ENCODE assay signal across 14 cellular contexts in genomic region chr2:132676999-132677398, GRCh38. TPM values are rescaled to one million over a fixed set of nuclear protein-coding genes. Genes with fewer than 3 reads are reported as not detected.
DNase-seq lines count a peak whose midpoint lies in the region; ATAC-seq and TF ChIP-seq lines count a peak whose summit lies in the region.
"Had no signal": no experiment of that assay in that cellular context is flagged by ENCODE, and none has a peak within 500 bp of the region (broad histone marks: within the 10 kb centered on the region; RNA-seq: fewer than 3 reads in every experiment).

No MANE protein-coding gene starts in this region.

- DNase-seq in DND-41 = no peak
- no peak for DNase-seq in SK-N-MC (ENCODE audit: low read depth, low spot score)
- DNase-seq in hepatocyte (ENCODE audit: low spot score) = no peak
- no peak for DNase-seq in activated gamma-delta T cell treated with Interleukin-2 at 50 U/mL for 16 hours
- DNase-seq in NCI-H2029 treated with DMSO at 0.1 percent for 48 hours (lab: John Stamatoyannopoulos, UW) = no peak
- DNase-seq: activated CD8-positive, alpha-beta memory T cell treated with anti-CD3 and anti-CD28 coated beads, Interleukin-2, amount 50 U/mL, for 48 hours; activated naive CD8-positive, alpha-beta T cell treated with anti-CD3 and anti-CD28 coated beads, Interleukin-2, amount 10 ng/mL, durations not matched to agents 7 days and 5 days; CD4-positive, alpha-beta T cell; esophagus squamous epithelium; NCI-H524 treated with DMSO at 0.1 percent for 48 hours had no signal

- H3K9ac ChIP-seq in DND-41 (ENCODE audit: low read depth, low read length) (no peak overlapping the region), SK-N-MC (ENCODE audit: insufficient read length) (no peak overlapping the region)

- TF ChIP-seq CTCF in DND-41 (IDR thresholded peaks at IDR 0.05; ENCODE audit: borderline replicate concordance, extremely low read depth, low read length, poor library complexity, severe bottlenecking) (peak; percentile 6), hepatocyte (IDR thresholded peaks at IDR 0.05; ENCODE audit: poor library complexity) (peak; percentile 35)

- H3K79me2 ChIP-seq in DND-41 (ENCODE audit: insufficient read depth, low read length) (no peaks in the 10 kb centered on the region), hepatocyte (no peaks in the 10 kb centered on the region)

- H3K27ac ChIP-seq in DND-41 (ENCODE audit: low read length) = no peak overlapping the region
- peak overlapping the region; percentile 51; the same call in 1 of the 2 replicates for H3K27ac ChIP-seq in SK-N-MC
- no peak overlapping the region for H3K27ac ChIP-seq in hepatocyte
- H3K27ac ChIP-seq: esophagus squamous epithelium had no signal

- peak; percentile 30 for TF ChIP-seq RAD21 in Ishikawa (IDR thresholded peaks at IDR 0.05; ENCODE audit: low read depth)

- no peak overlapping the region for H3K4me2 ChIP-seq in DND-41 (ENCODE audit: insufficient read depth, low read length)
- H3K4me2 ChIP-seq in hepatocyte = no peak overlapping the region

- H3K4me3 ChIP-seq in DND-41 (ENCODE audit: low read depth in 1 of 2, low read length in 2 of 2) (no peak overlapping the region), SK-N-MC (no peak overlapping the region), hepatocyte (no peak overlapping the region)
- H3K4me3 ChIP-seq: esophagus squamous epithelium, smooth muscle cell had no signal

- H2AFZ ChIP-seq in DND-41 (ENCODE audit: low read depth, low read length) (no peak overlapping the region), hepatocyte (no peak overlapping the region)

- H3K36me3 ChIP-seq in DND-41 (ENCODE audit: insufficient read depth, low read length) = no peaks in the 10 kb centered on the region
- H3K36me3 ChIP-seq in SK-N-MC (ENCODE audit: insufficient read depth, low read length) = no peaks in the 10 kb centered on the region
- no peaks in the 10 kb centered on the region for H3K36me3 ChIP-seq in hepatocyte (replicated peaks; ENCODE audit: insufficient read depth, low read depth)
- H3K36me3 ChIP-seq: esophagus squamous epithelium had no signal

- no peak for TF ChIP-seq EP300 in Ishikawa (IDR thresholded peaks at IDR 0.05; ENCODE audit: borderline replicate concordance)

- no peaks in the 10 kb centered on the region for H3K4me1 ChIP-seq in DND-41 (ENCODE audit: insufficient read depth, low read length)
- no peaks in the 10 kb centered on the region for H3K4me1 ChIP-seq in hepatocyte (ENCODE audit: insufficient read depth)
- H3K4me1 ChIP-seq: esophagus squamous epithelium had no signal

- H3K9me2 ChIP-seq in hepatocyte (replicated peaks; ENCODE audit: insufficient read depth) = no peaks in the 10 kb centered on the region

- H3K9me3 ChIP-seq in DND-41 (ENCODE audit: insufficient read depth, low read length, severe bottlenecking) (no peaks in the 10 kb centered on the region), SK-N-MC (ENCODE audit: low read depth, low read length) (no peaks in the 10 kb centered on the region), hepatocyte (ENCODE audit: low read depth) (no peaks in the 10 kb centered on the region)
- H3K9me3 ChIP-seq: esophagus squamous epithelium had no signal

- 92% methylated on average over 2 of the region's 2 CpGs for WGBS in hepatocyte (ENCODE audit: low lambda C conversion rate, missing lambda C conversion rate)

- ATAC-seq in DND-41 (ENCODE audit: insufficient read depth, low read depth) (no peak), HG03378 (IDR thresholded peaks at IDR 0.05; ENCODE audit: unreplicated experiment) (no peak)
- ATAC-seq: activated CD4-positive, CD25-positive, alpha-beta regulatory T cell treated with anti-CD3 and anti-CD28 coated beads, Interleukin-2, amount 50 U/mL, for 24 hours had no signal

- H4K20me1 ChIP-seq in DND-41 (ENCODE audit: insufficient read depth, low read length) (no peaks in the 10 kb centered on the region), hepatocyte (ENCODE audit: insufficient read depth, poor library complexity, severe bottlenecking) (no peaks in the 10 kb centered on the region)

- H3K27me3 ChIP-seq in DND-41 (ENCODE audit: insufficient read depth, low read length, poor library complexity) = no peaks in the 10 kb centered on the region
- peaks cover 2% of the 10 kb centered on the region for H3K27me3 ChIP-seq in hepatocyte
- H3K27me3 ChIP-seq: esophagus squamous epithelium had no signal

TF ChIP-seq in Ishikawa, 13 proteins besides CTCF, POLR2A, EP300 and RAD21:
- no peak for TF ChIP-seq NFIC (IDR thresholded peaks at IDR 0.05)
- no peak for TF ChIP-seq CREB1 (IDR thresholded peaks at IDR 0.05; ENCODE audit: low read depth)
- no peak for TF ChIP-seq EGR1 (IDR thresholded peaks at IDR 0.05)
- TF ChIP-seq MAX (IDR thresholded peaks at IDR 0.05) = no peak
- TF ChIP-seq TAF1 (IDR thresholded peaks at IDR 0.05; ENCODE audit: low read depth) = no peak
- no peak for TF ChIP-seq USF1 (IDR thresholded peaks at IDR 0.05)
- TF ChIP-seq TCF12 (IDR thresholded peaks at IDR 0.05; ENCODE audit: low read depth) = no peak
- no peak for TF ChIP-seq CEBPB (IDR thresholded peaks at IDR 0.05)
- TF ChIP-seq FOXM1 (IDR thresholded peaks at IDR 0.05; ENCODE audit: borderline replicate concordance, low read depth) = no peak
- no peak for TF ChIP-seq ZBTB7A (IDR thresholded peaks at IDR 0.05; ENCODE audit: low read depth)
- TF ChIP-seq YY1 (IDR thresholded peaks at IDR 0.05; ENCODE audit: low read depth) = no peak
- no peak for TF ChIP-seq REST (IDR thresholded peaks at IDR 0.05; ENCODE audit: low read depth)
- TF ChIP-seq TEAD4 (IDR thresholded peaks at IDR 0.05) = no peak

RNA-seq across cellular contexts. Expression of gene LYPD1, which starts 7.0 kb away (rescaled TPM):
- total RNA-seq in hepatocyte = 23.1 and 25.1 TPM in 2 replicates
- 17.4 and 20.2 TPM in 2 replicates for polyA plus RNA-seq in hepatocyte
- total RNA-seq: activated naive CD8-positive, alpha-beta T cell treated with anti-CD3 and anti-CD28 coated beads, Interleukin-2, amount 10 ng/mL, durations not matched to agents 7 days and 5 days; CD4-positive, alpha-beta T cell had no signal
